Comparison of ENCODE assay signal across 24 cellular contexts in the genomic region with DNA sequence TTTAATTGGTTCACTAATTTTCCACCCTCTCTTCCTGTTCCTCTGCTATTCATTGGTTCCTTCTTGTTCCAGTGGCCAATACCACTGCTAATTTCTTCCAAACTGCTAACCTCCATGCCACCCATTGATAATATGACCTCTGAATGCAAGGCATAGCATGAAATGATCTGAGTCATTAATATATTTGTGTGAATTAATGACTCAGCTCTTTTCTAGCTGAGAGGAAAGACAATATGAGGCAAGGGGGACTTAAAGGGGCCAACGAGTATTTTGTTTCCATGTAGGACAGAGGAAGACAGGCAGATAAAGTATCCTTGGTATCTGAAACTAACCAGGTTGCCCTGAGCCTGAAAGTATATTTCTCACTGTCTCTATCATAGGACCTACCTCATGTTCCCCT.
A peak's percentile ranks its signal among the peaks of the same experiment; 100 is the strongest.
DNase-seq lines count a peak whose midpoint lies in the region; ATAC-seq, FAIRE-seq and TF ChIP-seq lines count a peak whose summit lies in the region.
"Had no signal": no experiment of that assay in that cellular context is flagged by ENCODE, and none has a peak within 500 bp of the region (broad histone marks: within the 10 kb centered on the region; RNA-seq: fewer than 3 reads in every experiment).

No MANE protein-coding gene starts in this region.

- peaks cover 11% of the 10 kb centered on the region for H3K9me3 Mint-ChIP-seq in WTC11

- TF ChIP-seq RAD21 in HepG2 (CRISPR knock-in tag; IDR thresholded peaks at IDR 0.05) (no peak), K562 (CRISPR knock-in tag; conservative IDR thresholded peaks at IDR 0.05 in 1 of 2, IDR thresholded peaks at IDR 0.05 in 1 of 2) (no peak)

- in situ Hi-C loops in HepG2 (cut with HindIII; ENCODE audit: extremely low pct_ligation_motif_present, low pct_unique_long_range_greater_than_20kb), result no loop called here
- in situ Hi-C loops in K562 (cut with MboI), result no loop called here

- no peak for DNase-seq in HepG2 (ENCODE audit: low spot score)
- DNase-seq in right lobe of liver, result no peak
- no peak for DNase-seq in K562 (ENCODE audit: extremely low read depth in 1 of 4, low spot score in 3 of 4)
- DNase-seq in SHP77 (lab: John Stamatoyannopoulos, UW), result no peak
- DNase-seq in WTC11 (ENCODE audit: low spot score), result no peak
- DNase-seq: ACHN; BE2C; C1 segment of cervical spinal cord; CD4-positive, alpha-beta memory T cell; CD4-positive, CD25-positive, alpha-beta regulatory T cell; CD8-positive, alpha-beta memory T cell; COR-L47; DMS 273 treated with DMSO at 0.1 percent for 48 hours; DMS153; DMS53; DMS79; DND-41; EL; GDM1 had no signal

- no peak overlapping the region for H3K4me2 ChIP-seq in HepG2 (ENCODE audit: low read depth, low read length)
- no peak overlapping the region for H3K4me2 ChIP-seq in K562 (ENCODE audit: insufficient read depth, low read length)
- H3K4me2 ChIP-seq: BLaER1 had no signal

- no peaks in the 10 kb centered on the region for H3K36me3 Mint-ChIP-seq in WTC11
- H3K36me3 Mint-ChIP-seq: CD14-positive monocyte; CD4-positive, alpha-beta memory T cell; CD4-positive, CD25-positive, alpha-beta regulatory T cell; CD8-positive, alpha-beta memory T cell had no signal

- FAIRE-seq in HepG2 (lab: Jason Lieb, UNC) (no peak), K562 (lab: Jason Lieb, UNC) (no peak)
- FAIRE-seq: GM12878, GM18507 had no signal

- H2AFZ ChIP-seq in HepG2 (ENCODE audit: low read length), result no peak overlapping the region
- H2AFZ ChIP-seq in K562 (ENCODE audit: low read depth, low read length), result no peak overlapping the region

- intact Hi-C loops in HepG2 (cut with micrococcal nuclease; ENCODE audit: unreplicated experiment) (no loop called here), right lobe of liver (cut with DNase I) (no loop called here), K562 (cut with micrococcal nuclease) (no loop called here)

- no peaks in the 10 kb centered on the region for H3K36me3 ChIP-seq in HepG2 (replicated peaks in 1 of 2; ENCODE audit: control insufficient read depth in 1 of 2, insufficient read depth in 2 of 2, low read length in 2 of 2)
- no peaks in the 10 kb centered on the region for H3K36me3 ChIP-seq in right lobe of liver
- H3K36me3 ChIP-seq in K562 (ENCODE audit: control insufficient read depth, insufficient read depth, low read length), result no peaks in the 10 kb centered on the region
- H3K36me3 ChIP-seq: BE2C, BLaER1 had no signal

- no peak overlapping the region for H3K27ac Mint-ChIP-seq in WTC11
- H3K27ac Mint-ChIP-seq: CD14-positive monocyte; CD4-positive, alpha-beta memory T cell; CD4-positive, CD25-positive, alpha-beta regulatory T cell; CD8-positive, alpha-beta memory T cell had no signal

- BruUV-seq in HepG2 (replicated peaks; lab: Mats Ljungman, UMichigan), result no TSS peak
- BruUV-seq in K562 (replicated peaks; lab: Mats Ljungman, UMichigan), result no TSS peak

- no peaks in the 10 kb centered on the region for H3K9me3 ChIP-seq in HepG2 (ENCODE audit: low read length)
- H3K9me3 ChIP-seq in right lobe of liver, result no peaks in the 10 kb centered on the region
- no peaks in the 10 kb centered on the region for H3K9me3 ChIP-seq in K562 (replicated peaks; ENCODE audit: control insufficient read depth, insufficient read depth, low read depth, low read length)
- H3K9me3 ChIP-seq: BE2C, BLaER1 had no signal

- TF ChIP-seq POLR2A in HepG2 (IDR thresholded peaks at IDR 0.05; ENCODE audit: insufficient read depth in 1 of 2, low read depth in 2 of 2, low read length in 2 of 2), result no peak
- no peak for TF ChIP-seq POLR2A in right lobe of liver (IDR thresholded peaks at IDR 0.05)
- TF ChIP-seq POLR2A in K562 (conservative IDR thresholded peaks at IDR 0.05), result no peak

- no peaks in the 10 kb centered on the region for H3K9me1 ChIP-seq in K562 (ENCODE audit: control insufficient read depth, insufficient read depth, low read length)

- ATAC-seq in HepG2, result no peak
- ATAC-seq in right lobe of liver, result no peak
- no peak for ATAC-seq in K562
- ATAC-seq in WTC11, result no peak
- ATAC-seq: GM12878 had no signal

- H3K4me3 ChIP-seq in HepG2 (replicated peaks in 1 of 3; ENCODE audit: insufficient read depth in 1 of 3, low read depth in 2 of 3, low read length in 3 of 3) (no peak overlapping the region), right lobe of liver (no peak overlapping the region), K562 (no peak overlapping the region)
- H3K4me3 ChIP-seq: BLaER1, GM12878 had no signal

- no peaks in the 10 kb centered on the region for H3K4me1 Mint-ChIP-seq in WTC11
- H3K4me1 Mint-ChIP-seq: CD14-positive monocyte; CD4-positive, alpha-beta memory T cell; CD4-positive, CD25-positive, alpha-beta regulatory T cell; CD8-positive, alpha-beta memory T cell had no signal

- WGBS in HepG2 (ENCODE audit: low lambda C conversion rate), result 5% methylated on average over 1 of the region's 1 CpG
- WGBS in right lobe of liver (ENCODE audit: insufficient coverage, low coverage, low lambda C conversion rate, missing lambda C conversion rate), result 21% methylated on average over 1 of the region's 1 CpG
- WGBS in K562 (ENCODE audit: insufficient coverage, low coverage, missing lambda C conversion rate), result 0% methylated on average over 1 of the region's 1 CpG

- CTCF ChIA-PET in HepG2 (lab: Yijun Ruan, JAX; ENCODE audit: low intra/inter-chr PET ratio, low total read pairs) (no interaction called here), K562 (lab: Yijun Ruan, JAX; ENCODE audit: low intra/inter-chr PET ratio) (no interaction called here), WTC11 (lab: Charles Lee) (no interaction called here)

- POLR2A ChIA-PET in HepG2 (lab: Yijun Ruan, JAX) (no interaction called here), K562 (lab: Yijun Ruan, JAX) (no interaction called here), WTC11 (lab: Charles Lee) (no interaction called here)

- H3K27me3 Mint-ChIP-seq in WTC11 (ENCODE audit: low read depth), result no peaks in the 10 kb centered on the region
- H3K27me3 Mint-ChIP-seq: CD4-positive, alpha-beta memory T cell; CD4-positive, CD25-positive, alpha-beta regulatory T cell; CD8-positive, alpha-beta memory T cell had no signal

- H3K9ac ChIP-seq in HepG2 (ENCODE audit: insufficient read depth, low read depth, low read length), result no peak overlapping the region
- H3K9ac ChIP-seq in K562 (ENCODE audit: insufficient read depth in 1 of 2, low read depth in 2 of 2, low read length in 2 of 2), result no peak overlapping the region
- H3K9ac ChIP-seq: BLaER1 had no signal

- H3K27ac ChIP-seq in HepG2 (ENCODE audit: extremely low read length, insufficient read depth, low read length) (no peak overlapping the region), right lobe of liver (no peak overlapping the region), K562 (ENCODE audit: extremely low read depth, low read depth, low read length) (no peak overlapping the region)
- H3K27ac ChIP-seq: 22Rv1, BLaER1 had no signal

- no peak for TF ChIP-seq CTCF in HepG2 (CRISPR knock-in tag; IDR thresholded peaks at IDR 0.05)
- no peak for TF ChIP-seq CTCF in right lobe of liver (IDR thresholded peaks at IDR 0.05)
- TF ChIP-seq CTCF in K562 (IDR thresholded peaks at IDR 0.05 in 2 of 3, conservative IDR thresholded peaks at IDR 0.05 in 1 of 3; ENCODE audit: insufficient read depth in 2 of 3, low read depth in 1 of 3, low read length in 3 of 3), result no peak
- no peak for TF ChIP-seq CTCF in WTC11 (IDR thresholded peaks at IDR 0.05)

- no peak overlapping the region for H3K4me3 Mint-ChIP-seq in WTC11
- H3K4me3 Mint-ChIP-seq: CD14-positive monocyte; CD4-positive, alpha-beta memory T cell; CD4-positive, CD25-positive, alpha-beta regulatory T cell; CD8-positive, alpha-beta memory T cell had no signal

- H4K20me1 ChIP-seq in HepG2 (ENCODE audit: insufficient read depth, low read length) (no peaks in the 10 kb centered on the region), K562 (replicated peaks; ENCODE audit: control insufficient read depth, insufficient read depth, low read length) (no peaks in the 10 kb centered on the region)
- H4K20me1 ChIP-seq: BLaER1 had no signal

- H3K27me3 ChIP-seq in HepG2 (ENCODE audit: control insufficient read depth in 1 of 2, insufficient read depth in 2 of 2, low read length in 2 of 2) (no peaks in the 10 kb centered on the region), right lobe of liver (no peaks in the 10 kb centered on the region), K562 (ENCODE audit: control insufficient read depth in 2 of 2, insufficient read depth in 2 of 2, low read length in 2 of 2) (no peaks in the 10 kb centered on the region)
- H3K27me3 ChIP-seq: BE2C, BLaER1 had no signal

- H3K79me2 ChIP-seq in HepG2 (ENCODE audit: insufficient read depth, low read length), result no peaks in the 10 kb centered on the region
- H3K79me2 ChIP-seq in K562 (ENCODE audit: control insufficient read depth, insufficient read depth, low read length), result no peaks in the 10 kb centered on the region

- no peaks in the 10 kb centered on the region for H3K4me1 ChIP-seq in HepG2 (ENCODE audit: insufficient read depth, low read length)
- no peaks in the 10 kb centered on the region for H3K4me1 ChIP-seq in right lobe of liver
- H3K4me1 ChIP-seq in K562 (replicated peaks in 1 of 2; ENCODE audit: control insufficient read depth in 2 of 2, insufficient read depth in 2 of 2, low read length in 2 of 2), result no peaks in the 10 kb centered on the region
- H3K4me1 ChIP-seq: BE2C, BLaER1 had no signal

- TF ChIP-seq EP300 in HepG2 (IDR thresholded peaks at IDR 0.05; ENCODE audit: low read depth in 2 of 2, low read length in 2 of 2), result no peak
- no peak for TF ChIP-seq EP300 in HepG2 (CRISPR knock-in tag; IDR thresholded peaks at IDR 0.05; ENCODE audit: borderline replicate concordance)
- no peak for TF ChIP-seq EP300 in K562 (IDR thresholded peaks at IDR 0.05; ENCODE audit: low read length)

TF ChIP-seq in HepG2, 621 proteins besides CTCF, POLR2A, EP300 and RAD21 (continues in another document):
- TF ChIP-seq NFE2L2 (IDR thresholded peaks at IDR 0.05; ENCODE audit: low read length) (peak; percentile 37; the same call in 1 of the 2 replicates), ZNF274 (CRISPR knock-in tag; IDR thresholded peaks at IDR 0.05) (no peak), MAFK (conservative IDR thresholded peaks at IDR 0.05 in 1 of 2, IDR thresholded peaks at IDR 0.05 in 1 of 2; ENCODE audit: low read length in 2 of 2) (peak; percentile 46 to 68; a peak in 3 of 4 replicates)

TF ChIP-seq in K562, 482 proteins besides CTCF, POLR2A, EP300 and RAD21:
- TF ChIP-seq ZNF316 (IDR thresholded peaks at IDR 0.05) (peak; percentile 22; the same call in 1 of the 2 replicates), ZNF174 (CRISPR knock-in tag; IDR thresholded peaks at IDR 0.05) (no peak)

TF ChIP-seq in WTC11, 78 proteins besides CTCF, POLR2A, EP300 and RAD21 (continues in another document):
- TF ChIP-seq, protein P1, sequence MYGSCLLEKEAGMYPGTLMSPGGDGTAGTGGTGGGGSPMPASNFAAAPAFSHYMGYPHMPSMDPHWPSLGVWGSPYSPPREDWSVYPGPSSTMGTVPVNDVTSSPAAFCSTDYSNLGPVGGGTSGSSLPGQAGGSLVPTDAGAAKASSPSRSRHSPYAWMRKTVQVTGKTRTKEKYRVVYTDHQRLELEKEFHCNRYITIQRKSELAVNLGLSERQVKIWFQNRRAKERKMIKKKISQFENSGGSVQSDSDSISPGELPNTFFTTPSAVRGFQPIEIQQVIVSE (CRISPR knock-in tag; IDR thresholded peaks at IDR 0.05; ENCODE audit: borderline replicate concordance), result no peak
- no peak for TF ChIP-seq ZNF396 (CRISPR knock-in tag; IDR thresholded peaks at IDR 0.05; ENCODE audit: borderline replicate concordance)
- TF ChIP-seq FOXP1 (CRISPR knock-in tag; IDR thresholded peaks at IDR 0.05; ENCODE audit: borderline replicate concordance), result no peak
- no peak for TF ChIP-seq ZNF232 (CRISPR knock-in tag; IDR thresholded peaks at IDR 0.05)

Comparison
In these comparisons a context has a peak if more than half of its experiments do, and no peak if none do; other contexts are left out.
1. Of the 241 proteins assayed by ChIP-seq in both HepG2 and K562: peak only in HepG2: MAFF and MAFK; only in K562: none; in both: none; in neither: 239.